12 cellular contexts compared by ENCODE assay signal in the genomic region with DNA sequence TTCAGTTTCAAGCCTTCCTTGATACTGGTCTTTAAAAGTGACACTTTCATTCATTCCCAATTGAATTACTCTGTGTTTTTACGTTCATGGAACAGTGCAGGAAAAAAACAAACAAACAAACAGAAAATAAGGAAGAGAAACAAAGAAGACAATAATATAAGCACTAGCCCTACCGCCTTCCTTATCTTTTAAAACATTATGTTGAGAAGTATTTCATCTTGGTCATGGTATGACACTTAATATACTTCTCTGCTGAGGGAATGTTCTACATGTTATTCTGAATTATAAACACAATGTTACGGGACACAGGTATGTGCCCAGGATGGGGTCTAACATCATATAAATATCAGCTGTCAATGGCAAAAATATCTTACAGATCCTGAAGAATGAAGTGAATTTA.
DNase-seq lines count a peak whose midpoint lies in the region; ATAC-seq and TF ChIP-seq lines count a peak whose summit lies in the region.
"Had no signal": no experiment of that assay in that cellular context is flagged by ENCODE, and none has a peak within 500 bp of the region (broad histone marks: within the 10 kb centered on the region; RNA-seq: fewer than 3 reads in every experiment).

No MANE protein-coding gene starts in this region.

- peak overlapping the region; percentile 46 for H3K27ac Mint-ChIP-seq in activated naive CD8-positive, alpha-beta T cell treated with anti-CD3 and anti-CD28 coated beads for 36 hours
- H3K27ac Mint-ChIP-seq in activated naive CD8-positive, alpha-beta T cell treated with anti-CD3 and anti-CD28 coated beads, Interleukin-2, amount 50 U/mL, for 24 hours = no peak overlapping the region
- peak overlapping the region; percentile 64 for H3K27ac Mint-ChIP-seq in T-helper 17 cell
- H3K27ac Mint-ChIP-seq in natural killer cell = peak overlapping the region; percentile 37 to 79
- H3K27ac Mint-ChIP-seq: B cell had no signal

- H3K9me3 ChIP-seq in T-helper 17 cell (ENCODE audit: control insufficient read depth, low read length, poor library complexity, severe bottlenecking) = no peaks in the 10 kb centered on the region

- H3K9me3 Mint-ChIP-seq in activated naive CD8-positive, alpha-beta T cell treated with anti-CD3 and anti-CD28 coated beads for 36 hours = peaks cover 8% of the 10 kb centered on the region
- H3K9me3 Mint-ChIP-seq in activated naive CD8-positive, alpha-beta T cell treated with anti-CD3 and anti-CD28 coated beads, Interleukin-2, amount 50 U/mL, for 24 hours = peaks cover 5% of the 10 kb centered on the region
- H3K9me3 Mint-ChIP-seq in natural killer cell = no peaks in the 10 kb centered on the region

- H3K36me3 Mint-ChIP-seq in activated naive CD8-positive, alpha-beta T cell treated with anti-CD3 and anti-CD28 coated beads for 36 hours = peaks cover 53% of the 10 kb centered on the region
- H3K36me3 Mint-ChIP-seq in activated naive CD8-positive, alpha-beta T cell treated with anti-CD3 and anti-CD28 coated beads, Interleukin-2, amount 50 U/mL, for 24 hours (ENCODE audit: low read depth) = peaks cover 40% of the 10 kb centered on the region
- peaks cover 7% of the 10 kb centered on the region for H3K36me3 Mint-ChIP-seq in T-helper 17 cell (ENCODE audit: low read depth)
- peaks cover 6% of the 10 kb centered on the region for H3K36me3 Mint-ChIP-seq in natural killer cell

- H3K27me3 Mint-ChIP-seq in activated naive CD8-positive, alpha-beta T cell treated with anti-CD3 and anti-CD28 coated beads for 36 hours = no peaks in the 10 kb centered on the region
- H3K27me3 Mint-ChIP-seq in activated naive CD8-positive, alpha-beta T cell treated with anti-CD3 and anti-CD28 coated beads, Interleukin-2, amount 50 U/mL, for 24 hours = no peaks in the 10 kb centered on the region
- H3K27me3 Mint-ChIP-seq in T-helper 17 cell (no peaks in the 10 kb centered on the region), natural killer cell (ENCODE audit: low read depth in 2 of 2) (peaks cover 0 to 3% of the 10 kb centered on the region in 2 donors)
- H3K27me3 Mint-ChIP-seq: B cell; CD4-positive, alpha-beta memory T cell had no signal

- no peak for ATAC-seq in activated naive CD8-positive, alpha-beta T cell treated with anti-CD3 and anti-CD28 coated beads, Interleukin-2, amount 50 U/mL, for 24 hours
- no peak for ATAC-seq in T-helper 17 cell
- ATAC-seq in natural killer cell = no peak
- no peak for ATAC-seq in omental fat pad (ENCODE audit: low FRiP score)
- no peak for ATAC-seq in GM18867 (IDR thresholded peaks at IDR 0.05; ENCODE audit: unreplicated experiment)

- intact Hi-C loops in natural killer cell (cut with micrococcal nuclease) = no loop called here

- H3K4me3 Mint-ChIP-seq in activated naive CD8-positive, alpha-beta T cell treated with anti-CD3 and anti-CD28 coated beads for 36 hours = no peak overlapping the region
- no peak overlapping the region for H3K4me3 Mint-ChIP-seq in activated naive CD8-positive, alpha-beta T cell treated with anti-CD3 and anti-CD28 coated beads, Interleukin-2, amount 50 U/mL, for 24 hours
- H3K4me3 Mint-ChIP-seq in T-helper 17 cell (no peak overlapping the region), natural killer cell (peak overlapping the region; percentile 60)
- H3K4me3 Mint-ChIP-seq: B cell; CD4-positive, alpha-beta memory T cell had no signal

- TF ChIP-seq CTCF in natural killer cell (IDR thresholded peaks at IDR 0.05) (no peak), omental fat pad (IDR thresholded peaks at IDR 0.05) (no peak)

- no peak for DNase-seq in activated naive CD8-positive, alpha-beta T cell treated with anti-CD3 and anti-CD28 coated beads for 36 hours
- no peak for DNase-seq in activated naive CD8-positive, alpha-beta T cell treated with anti-CD3 and anti-CD28 coated beads, Interleukin-2, amount 50 U/mL, for 24 hours
- no peak for DNase-seq in T-helper 17 cell
- DNase-seq in natural killer cell = no peak
- no peak for DNase-seq in T-helper 9 cell
- no peak for DNase-seq in omental fat pad (ENCODE audit: low spot score)
- DNase-seq: NCI-H187 treated with DMSO at 0.1 percent for 48 hours, NCI-H510A, SHP77 had no signal

- H3K4me1 Mint-ChIP-seq in activated naive CD8-positive, alpha-beta T cell treated with anti-CD3 and anti-CD28 coated beads for 36 hours = peaks cover 18% of the 10 kb centered on the region
- H3K4me1 Mint-ChIP-seq in activated naive CD8-positive, alpha-beta T cell treated with anti-CD3 and anti-CD28 coated beads, Interleukin-2, amount 50 U/mL, for 24 hours = peaks cover 21% of the 10 kb centered on the region
- peaks cover 23% of the 10 kb centered on the region for H3K4me1 Mint-ChIP-seq in T-helper 17 cell
- H3K4me1 Mint-ChIP-seq in natural killer cell = peaks cover 59 to 63% of the 10 kb centered on the region in 2 donors
